Comparison of ENCODE assay signal across 14 cellular contexts in the genomic region with DNA sequence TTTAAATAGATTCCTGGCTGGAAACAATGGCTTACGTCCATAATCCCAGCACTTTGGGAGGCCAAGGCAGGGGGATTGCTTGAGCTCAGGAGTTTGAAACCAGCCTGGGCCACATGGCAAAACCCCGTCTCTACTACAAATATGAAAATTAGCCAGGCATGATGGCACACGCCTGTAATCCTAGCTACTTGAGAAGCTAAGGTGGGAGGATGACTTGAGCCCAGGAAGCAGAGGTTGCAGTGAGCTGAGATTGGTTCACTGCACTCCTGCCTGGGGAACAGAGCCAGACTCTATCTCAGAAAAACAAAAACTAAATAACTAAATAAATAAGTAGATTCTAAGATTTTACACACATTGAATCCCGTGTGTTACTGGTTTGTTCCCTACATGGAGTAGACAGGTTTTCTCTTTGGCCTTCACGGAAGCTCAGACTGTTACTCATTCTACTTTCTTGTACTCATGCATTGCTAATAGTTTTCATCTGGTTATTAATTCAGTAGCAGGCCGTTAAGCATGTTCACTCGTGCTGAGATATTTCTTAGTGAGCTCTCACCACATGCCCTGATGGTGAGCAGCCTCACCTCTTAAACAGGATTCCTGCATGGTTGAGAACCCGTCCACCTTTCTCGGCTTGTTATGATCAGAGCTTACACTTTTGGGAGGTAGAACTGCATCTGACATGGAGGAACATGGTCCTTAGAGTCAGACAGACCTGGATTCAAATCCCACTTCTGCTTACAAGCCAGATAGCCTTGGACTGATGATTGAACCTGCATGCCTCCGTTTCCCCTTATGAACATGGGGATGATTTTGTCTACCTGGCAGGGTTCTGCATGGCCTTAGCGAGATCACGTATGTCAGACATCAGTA. TPM values are rescaled to one million over a fixed set of nuclear protein-coding genes. Genes with fewer than 3 reads are reported as not detected.
DNase-seq lines count a peak whose midpoint lies in the region; ATAC-seq and TF ChIP-seq lines count a peak whose summit lies in the region.
"Had no signal": no experiment of that assay in that cellular context is flagged by ENCODE, and none has a peak within 500 bp of the region (broad histone marks: within the 10 kb centered on the region; RNA-seq: fewer than 3 reads in every experiment).

No MANE protein-coding gene starts in this region.

- peak; percentile 50 for ATAC-seq in esophagus mucosa
- ATAC-seq in stimulated activated naive CD8-positive, alpha-beta T cell treated with anti-CD3 and anti-CD28 coated beads, Interleukin-15, Interleukin-2, amounts not matched to agents 100 U/mL and 50 U/mL, for 24 hours = no peak
- ATAC-seq: sciatic nerve had no signal

- TF ChIP-seq CTCF in brain microvascular endothelial cell (IDR thresholded peaks at IDR 0.05; ENCODE audit: low read depth, low read length, missing control alignments) = no peak

- in situ Hi-C loops in brain microvascular endothelial cell (cut with HindIII; ENCODE audit: low pct_ligation_motif_present, low sequenced_read_pairs) = no loop called here

- H3K36me3 ChIP-seq in brain microvascular endothelial cell (replicated peaks) (no peaks in the 10 kb centered on the region), SJCRH30 (no peaks in the 10 kb centered on the region)

- no peaks in the 10 kb centered on the region for H3K27me3 ChIP-seq in brain microvascular endothelial cell (replicated peaks)
- H3K27me3 ChIP-seq in SJCRH30 = no peaks in the 10 kb centered on the region
- H3K27me3 ChIP-seq: testis had no signal

- H3K4me1 ChIP-seq in SJCRH30 = no peaks in the 10 kb centered on the region
- H3K4me1 ChIP-seq: testis had no signal

- H3K27ac ChIP-seq in brain microvascular endothelial cell (no peak overlapping the region), SJCRH30 (no peak overlapping the region)
- H3K27ac ChIP-seq: testis had no signal

- peak; percentile 31 to 60 for DNase-seq in NCI-H524 (lab: John Stamatoyannopoulos, UW)
- no peak for DNase-seq in NCI-H524 treated with DMSO at 0.1 percent for 48 hours (lab: John Stamatoyannopoulos, UW)
- peak; percentile 3 for DNase-seq in NCI-H69 (lab: John Stamatoyannopoulos, UW)
- peak; percentile 1 for DNase-seq in stimulated activated naive CD8-positive, alpha-beta T cell treated with anti-CD3 and anti-CD28 coated beads, Interleukin-15, Interleukin-2, amounts not matched to agents 100 U/mL and 50 U/mL, for 24 hours
- no peak for DNase-seq in NCI-H1436 (lab: John Stamatoyannopoulos, UW)
- DNase-seq in brain microvascular endothelial cell = no peak
- no peak for DNase-seq in SJCRH30
- DNase-seq: 8988T, MM.1S, NCI-H446 treated with DMSO at 0.1 percent for 48 hours, SHP77, testis had no signal

- no peaks in the 10 kb centered on the region for H3K9me3 ChIP-seq in SJCRH30 (replicated peaks)
- H3K9me3 ChIP-seq: testis had no signal

- H3K4me3 ChIP-seq in brain microvascular endothelial cell (ENCODE audit: low read depth, low read length) = no peak overlapping the region
- no peak overlapping the region for H3K4me3 ChIP-seq in SJCRH30
- H3K4me3 ChIP-seq: testis had no signal

RNA-seq across cellular contexts. Expression of gene CMTM7, which starts 49.1 kb away (rescaled TPM):
- 1.2 TPM for total RNA-seq in esophagus mucosa
- 16.1 and 16.3 TPM in 2 replicates for total RNA-seq in SJCRH30 (2014; rRNA removed; shearing (Covaris generic))

Comparison
In these comparisons a context has a peak if more than half of its experiments do, and no peak if none do; other contexts are left out.
1. DNase-seq: peak in NCI-H524 (2 of 2), NCI-H69 (single experiment) and stimulated activated naive CD8-positive, alpha-beta T cell treated with anti-CD3 and anti-CD28 coated beads, Interleukin-15, Interleukin-2, amounts not matched to agents 100 U/mL and 50 U/mL, for 24 hours (single experiment); none in NCI-H524 treated with DMSO at 0.1 percent for 48 hours (single experiment), NCI-H1436 (single experiment), brain microvascular endothelial cell (single experiment) and SJCRH30 (0 of 2).